Comparison of ENCODE assay signal across 22 cellular contexts in the genomic region with DNA sequence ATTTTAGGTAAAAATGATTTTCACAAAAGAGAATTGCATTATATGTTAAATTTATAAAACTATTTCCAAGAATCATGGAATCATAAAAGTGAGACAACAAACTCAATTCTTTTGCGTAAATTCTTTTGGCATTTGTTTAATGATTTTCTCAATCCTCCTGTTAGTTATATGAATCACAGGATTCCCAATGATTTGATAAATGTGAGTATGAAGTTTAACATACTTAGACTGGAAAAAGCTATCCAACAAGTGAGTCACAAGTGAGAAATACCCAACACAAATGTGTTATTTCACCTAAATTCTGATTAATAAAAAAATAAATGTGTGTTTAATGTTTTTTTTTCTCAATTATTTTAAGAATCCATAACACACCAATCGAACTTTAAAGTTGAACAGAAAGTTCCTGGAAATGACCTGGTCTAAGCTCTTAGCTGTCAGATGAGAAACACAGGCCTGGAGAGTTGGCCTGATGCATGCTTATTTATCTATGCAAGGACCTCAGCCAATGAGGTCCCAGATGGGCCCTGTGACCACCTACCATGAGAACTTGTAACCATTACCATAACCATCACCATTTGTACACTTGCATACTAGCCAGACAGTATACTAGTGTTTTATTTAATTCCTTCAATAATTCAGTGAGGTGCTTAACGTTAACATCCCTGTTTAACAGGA.
A peak's percentile ranks its signal among the peaks of the same experiment; 100 is the strongest.
DNase-seq lines count a peak whose midpoint lies in the region; ATAC-seq and TF ChIP-seq lines count a peak whose summit lies in the region.
"Had no signal": no experiment of that assay in that cellular context is flagged by ENCODE, and none has a peak within 500 bp of the region (broad histone marks: within the 10 kb centered on the region; RNA-seq: fewer than 3 reads in every experiment).

No MANE protein-coding gene starts in this region.

- no peak overlapping the region for H3K4me3 ChIP-seq in AG10803 (ENCODE audit: low read length)
- H3K4me3 ChIP-seq in fibroblast of pulmonary artery (replicated peaks; ENCODE audit: low read depth, low read length), result no peak overlapping the region
- H3K4me3 ChIP-seq: gastrocnemius medialis, lung, prostate gland, vagina had no signal

- DNase-seq in AG10803 (ENCODE audit: low read depth) (peak; percentile 71), WTC11 (ENCODE audit: low spot score) (no peak), fibroblast of pulmonary artery (ENCODE audit: low read depth) (peak; percentile 33), osteocyte (ENCODE audit: extremely low spot score, unreplicated experiment) (no peak), SIG-M5 (lab: John Stamatoyannopoulos, UW) (no peak), NCI-H2081 treated with DMSO at 0.1 percent for 48 hours (lab: John Stamatoyannopoulos, UW) (no peak)
- DNase-seq: activated CD8-positive, alpha-beta memory T cell treated with anti-CD3 and anti-CD28 coated beads for 24 hours; COR-L47; gastrocnemius medialis; naive thymus-derived CD8-positive, alpha-beta T cell; NCI-H2081; NCI-H69; SHP77 treated with DMSO at 0.1 percent for 48 hours; T-helper 2 cell had no signal

- H3K4me1 Mint-ChIP-seq in WTC11 (peaks cover 53% of the 10 kb centered on the region), osteocyte (ENCODE audit: unreplicated experiment) (peaks cover 48% of the 10 kb centered on the region)
- H3K4me1 Mint-ChIP-seq: activated T-helper 17 cell treated with anti-CD3 and anti-CD28 coated beads, Interleukin-2, amount 50 U/mL, for 72 hours; central memory CD8-positive, alpha-beta T cell; naive thymus-derived CD8-positive, alpha-beta T cell had no signal

- H3K27me3 Mint-ChIP-seq in WTC11 (ENCODE audit: low read depth) (no peaks in the 10 kb centered on the region), osteocyte (ENCODE audit: unreplicated experiment) (no peaks in the 10 kb centered on the region)
- H3K27me3 Mint-ChIP-seq: activated T-helper 17 cell treated with anti-CD3 and anti-CD28 coated beads, Interleukin-2, amount 50 U/mL, for 72 hours; central memory CD8-positive, alpha-beta T cell; stimulated activated naive CD8-positive, alpha-beta T cell treated with anti-CD3 and anti-CD28 coated beads, Interleukin-15, Interleukin-2, amounts not matched to agents 100 ng/mL and 50 ng/mL, for 24 hours had no signal

- H3K36me3 Mint-ChIP-seq in WTC11, result peaks cover 7% of the 10 kb centered on the region; the same call in 1 of the 2 replicates
- H3K36me3 Mint-ChIP-seq in osteocyte (ENCODE audit: unreplicated experiment), result no peaks in the 10 kb centered on the region
- H3K36me3 Mint-ChIP-seq: naive thymus-derived CD8-positive, alpha-beta T cell had no signal

- POLR2A ChIA-PET in WTC11 (lab: Charles Lee), result no interaction called here

- H3K9me3 Mint-ChIP-seq in WTC11 (peaks cover 29% of the 10 kb centered on the region), osteocyte (ENCODE audit: unreplicated experiment) (no peaks in the 10 kb centered on the region)
- H3K9me3 Mint-ChIP-seq: activated T-helper 17 cell treated with anti-CD3 and anti-CD28 coated beads, Interleukin-2, amount 50 U/mL, for 72 hours; central memory CD8-positive, alpha-beta T cell; naive thymus-derived CD8-positive, alpha-beta T cell; stimulated activated naive CD8-positive, alpha-beta T cell treated with anti-CD3 and anti-CD28 coated beads, Interleukin-15, Interleukin-2, amounts not matched to agents 100 ng/mL and 50 ng/mL, for 24 hours had no signal

- H3K4me3 Mint-ChIP-seq in WTC11 (no peak overlapping the region), osteocyte (ENCODE audit: unreplicated experiment) (no peak overlapping the region)
- H3K4me3 Mint-ChIP-seq: activated T-helper 17 cell treated with anti-CD3 and anti-CD28 coated beads, Interleukin-2, amount 50 U/mL, for 72 hours; central memory CD8-positive, alpha-beta T cell; naive thymus-derived CD8-positive, alpha-beta T cell; stimulated activated naive CD8-positive, alpha-beta T cell treated with anti-CD3 and anti-CD28 coated beads, Interleukin-15, Interleukin-2, amounts not matched to agents 100 ng/mL and 50 ng/mL, for 24 hours had no signal

- CTCF ChIA-PET in WTC11 (lab: Charles Lee), result no interaction called here

- H3K27ac Mint-ChIP-seq in WTC11 (0 out of 2 replicates have a peak overlapping the region, but pooled peaks have one; percentile 24), osteocyte (ENCODE audit: unreplicated experiment) (peak overlapping the region; percentile 52)
- H3K27ac Mint-ChIP-seq: activated T-helper 17 cell treated with anti-CD3 and anti-CD28 coated beads, Interleukin-2, amount 50 U/mL, for 72 hours; naive thymus-derived CD8-positive, alpha-beta T cell; stimulated activated naive CD8-positive, alpha-beta T cell treated with anti-CD3 and anti-CD28 coated beads, Interleukin-15, Interleukin-2, amounts not matched to agents 100 ng/mL and 50 ng/mL, for 24 hours had no signal

- no peak for TF ChIP-seq CTCF in AG10803 (conservative IDR thresholded peaks at IDR 0.05; ENCODE audit: low read length)
- no peak for TF ChIP-seq CTCF in WTC11 (IDR thresholded peaks at IDR 0.05)
- no peak for TF ChIP-seq CTCF in fibroblast of pulmonary artery (IDR thresholded peaks at IDR 0.05; ENCODE audit: low read length, missing control alignments)
- TF ChIP-seq CTCF in osteocyte (IDR thresholded peaks at IDR 0.05), result no peak

- ATAC-seq in WTC11 (no peak), HG02840 (IDR thresholded peaks at IDR 0.05; ENCODE audit: low FRiP score, unreplicated experiment) (no peak), GM19452 (IDR thresholded peaks at IDR 0.05; ENCODE audit: unreplicated experiment) (no peak)
- ATAC-seq: activated T-helper 17 cell treated with anti-CD3 and anti-CD28 coated beads, Interleukin-2, amount 50 U/mL, for 72 hours; gastrocnemius medialis; naive thymus-derived CD8-positive, alpha-beta T cell had no signal

TF ChIP-seq in WTC11, 78 proteins besides CTCF, POLR2A, EP300 and RAD21 (continues in another document):
- TF ChIP-seq SP1 (CRISPR knock-in tag; conservative IDR thresholded peaks at IDR 0.05), result no peak
- TF ChIP-seq, protein P1, sequence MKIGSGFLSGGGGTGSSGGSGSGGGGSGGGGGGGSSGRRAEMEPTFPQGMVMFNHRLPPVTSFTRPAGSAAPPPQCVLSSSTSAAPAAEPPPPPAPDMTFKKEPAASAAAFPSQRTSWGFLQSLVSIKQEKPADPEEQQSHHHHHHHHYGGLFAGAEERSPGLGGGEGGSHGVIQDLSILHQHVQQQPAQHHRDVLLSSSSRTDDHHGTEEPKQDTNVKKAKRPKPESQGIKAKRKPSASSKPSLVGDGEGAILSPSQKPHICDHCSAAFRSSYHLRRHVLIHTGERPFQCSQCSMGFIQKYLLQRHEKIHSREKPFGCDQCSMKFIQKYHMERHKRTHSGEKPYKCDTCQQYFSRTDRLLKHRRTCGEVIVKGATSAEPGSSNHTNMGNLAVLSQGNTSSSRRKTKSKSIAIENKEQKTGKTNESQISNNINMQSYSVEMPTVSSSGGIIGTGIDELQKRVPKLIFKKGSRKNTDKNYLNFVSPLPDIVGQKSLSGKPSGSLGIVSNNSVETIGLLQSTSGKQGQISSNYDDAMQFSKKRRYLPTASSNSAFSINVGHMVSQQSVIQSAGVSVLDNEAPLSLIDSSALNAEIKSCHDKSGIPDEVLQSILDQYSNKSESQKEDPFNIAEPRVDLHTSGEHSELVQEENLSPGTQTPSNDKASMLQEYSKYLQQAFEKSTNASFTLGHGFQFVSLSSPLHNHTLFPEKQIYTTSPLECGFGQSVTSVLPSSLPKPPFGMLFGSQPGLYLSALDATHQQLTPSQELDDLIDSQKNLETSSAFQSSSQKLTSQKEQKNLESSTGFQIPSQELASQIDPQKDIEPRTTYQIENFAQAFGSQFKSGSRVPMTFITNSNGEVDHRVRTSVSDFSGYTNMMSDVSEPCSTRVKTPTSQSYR (CRISPR knock-in tag; IDR thresholded peaks at IDR 0.05), result no peak
- TF ChIP-seq EMX1 (CRISPR knock-in tag; IDR thresholded peaks at IDR 0.05), result no peak
- no peak for TF ChIP-seq IRF2 (CRISPR knock-in tag; IDR thresholded peaks at IDR 0.05; ENCODE audit: borderline replicate concordance, low read depth)
- TF ChIP-seq TCF7 (CRISPR knock-in tag; IDR thresholded peaks at IDR 0.05; ENCODE audit: low read depth), result no peak
- TF ChIP-seq NFYB (CRISPR knock-in tag; conservative IDR thresholded peaks at IDR 0.05; ENCODE audit: low read depth), result no peak
- TF ChIP-seq, protein P2, sequence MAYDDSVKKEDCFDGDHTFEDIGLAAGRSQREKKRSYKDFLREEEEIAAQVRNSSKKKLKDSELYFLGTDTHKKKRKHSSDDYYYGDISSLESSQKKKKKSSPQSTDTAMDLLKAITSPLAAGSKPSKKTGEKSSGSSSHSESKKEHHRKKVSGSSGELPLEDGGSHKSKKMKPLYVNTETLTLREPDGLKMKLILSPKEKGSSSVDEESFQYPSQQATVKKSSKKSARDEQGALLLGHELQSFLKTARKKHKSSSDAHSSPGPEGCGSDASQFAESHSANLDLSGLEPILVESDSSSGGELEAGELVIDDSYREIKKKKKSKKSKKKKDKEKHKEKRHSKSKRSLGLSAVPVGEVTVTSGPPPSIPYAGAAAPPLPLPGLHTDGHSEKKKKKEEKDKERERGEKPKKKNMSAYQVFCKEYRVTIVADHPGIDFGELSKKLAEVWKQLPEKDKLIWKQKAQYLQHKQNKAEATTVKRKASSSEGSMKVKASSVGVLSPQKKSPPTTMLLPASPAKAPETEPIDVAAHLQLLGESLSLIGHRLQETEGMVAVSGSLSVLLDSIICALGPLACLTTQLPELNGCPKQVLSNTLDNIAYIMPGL (CRISPR knock-in tag; IDR thresholded peaks at IDR 0.05), result no peak
- TF ChIP-seq FOXJ3 (CRISPR knock-in tag; IDR thresholded peaks at IDR 0.05; ENCODE audit: borderline replicate concordance), result no peak
- no peak for TF ChIP-seq CBFB (CRISPR knock-in tag; IDR thresholded peaks at IDR 0.05; ENCODE audit: low read depth)
- no peak for TF ChIP-seq FOXP1 (CRISPR knock-in tag; IDR thresholded peaks at IDR 0.05; ENCODE audit: borderline replicate concordance)
- TF ChIP-seq CREM (CRISPR knock-in tag; IDR thresholded peaks at IDR 0.05), result no peak

Comparison
In these comparisons a context has a peak if more than half of its experiments do, and no peak if none do; other contexts are left out.
1. DNase-seq: peak in AG10803 (single experiment) and fibroblast of pulmonary artery (single experiment); none in WTC11 (single experiment), osteocyte (single experiment), SIG-M5 (single experiment) and NCI-H2081 treated with DMSO at 0.1 percent for 48 hours (single experiment).